Comparison of ENCODE assay signal across 1 cellular context in the genomic region with DNA sequence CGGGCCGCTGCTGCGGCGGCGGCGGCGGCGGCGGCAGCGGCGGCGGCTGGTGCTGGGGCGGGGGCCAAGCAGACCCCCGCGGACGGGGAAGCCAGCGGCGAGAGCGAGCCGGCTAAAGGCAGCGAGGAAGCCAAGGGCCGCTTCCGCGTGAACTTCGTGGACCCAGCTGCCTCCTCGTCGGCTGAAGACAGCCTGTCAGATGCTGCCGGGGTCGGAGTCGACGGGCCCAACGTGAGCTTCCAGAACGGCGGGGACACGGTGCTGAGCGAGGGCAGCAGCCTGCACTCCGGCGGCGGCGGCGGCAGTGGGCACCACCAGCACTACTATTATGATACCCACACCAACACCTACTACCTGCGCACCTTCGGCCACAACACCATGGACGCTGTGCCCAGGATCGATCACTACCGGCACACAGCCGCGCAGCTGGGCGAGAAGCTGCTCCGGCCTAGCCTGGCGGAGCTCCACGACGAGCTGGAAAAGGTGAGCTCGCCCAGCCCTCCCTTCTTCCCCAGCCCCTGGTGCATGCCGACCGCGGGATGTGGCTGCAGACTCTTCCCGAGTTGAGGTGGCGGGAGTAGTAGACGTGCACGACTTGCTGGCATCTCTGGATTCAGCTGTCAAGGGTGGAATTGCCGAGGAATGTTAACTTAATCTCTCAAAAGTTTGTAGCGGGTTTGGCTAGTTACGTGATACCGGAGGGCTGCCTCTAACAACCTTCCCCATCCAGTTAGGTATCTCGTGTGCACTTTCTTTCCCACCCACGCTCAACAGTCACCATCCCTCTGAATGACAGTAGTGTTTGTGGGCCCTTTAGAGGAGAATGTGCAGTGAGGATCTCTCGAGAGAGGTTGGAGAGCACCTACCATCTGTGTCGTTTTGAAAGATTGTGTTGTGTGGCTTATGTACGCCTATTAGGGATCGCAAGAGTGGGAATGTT.
A peak's percentile ranks its signal among the peaks of the same experiment; 100 is the strongest.
TF ChIP-seq lines count a peak whose summit lies in the region.

No MANE protein-coding gene starts in this region.

TF ChIP-seq in K562, 482 proteins besides CTCF, POLR2A, EP300 and RAD21 (continued from another document and continues in another):
- TF ChIP-seq, protein P1, sequence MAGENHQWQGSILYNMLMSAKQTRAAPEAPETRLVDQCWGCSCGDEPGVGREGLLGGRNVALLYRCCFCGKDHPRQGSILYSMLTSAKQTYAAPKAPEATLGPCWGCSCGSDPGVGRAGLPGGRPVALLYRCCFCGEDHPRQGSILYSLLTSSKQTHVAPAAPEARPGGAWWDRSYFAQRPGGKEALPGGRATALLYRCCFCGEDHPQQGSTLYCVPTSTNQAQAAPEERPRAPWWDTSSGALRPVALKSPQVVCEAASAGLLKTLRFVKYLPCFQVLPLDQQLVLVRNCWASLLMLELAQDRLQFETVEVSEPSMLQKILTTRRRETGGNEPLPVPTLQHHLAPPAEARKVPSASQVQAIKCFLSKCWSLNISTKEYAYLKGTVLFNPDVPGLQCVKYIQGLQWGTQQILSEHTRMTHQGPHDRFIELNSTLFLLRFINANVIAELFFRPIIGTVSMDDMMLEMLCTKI (IDR thresholded peaks at IDR 0.05; ENCODE audit: partially characterized antibody): no peak
- TF ChIP-seq POLR3A (IDR thresholded peaks at IDR 0.05; ENCODE audit: borderline replicate concordance, extremely low read depth, insufficient read depth, insufficient read length) (no peak), ZNF778 (CRISPR knock-in tag; IDR thresholded peaks at IDR 0.05) (no peak), RBM39 (optimal IDR thresholded peaks at IDR 0.05; ENCODE audit: low read depth, low read length) (no peak), SMARCA4 (IDR thresholded peaks at IDR 0.05) (no peak), NONO (IDR thresholded peaks at IDR 0.05; ENCODE audit: low read depth in 2 of 2, low read length in 1 of 2) (no peak), HNRNPH1 (optimal IDR thresholded peaks at IDR 0.05; ENCODE audit: low read depth, low read length) (no peak), CBFA2T3 (IDR thresholded peaks at IDR 0.05) (no peak), ZNF146 (CRISPR knock-in tag; IDR thresholded peaks at IDR 0.05; ENCODE audit: unreplicated experiment) (no peak), ZNF347 (CRISPR knock-in tag; IDR thresholded peaks at IDR 0.05; ENCODE audit: low read depth) (no peak), POLR2AphosphoS2 (IDR thresholded peaks at IDR 0.05; ENCODE audit: low read length) (no peak), IRF2 (CRISPR knock-in tag; IDR thresholded peaks at IDR 0.05) (no peak), EGR1 (conservative IDR thresholded peaks at IDR 0.05) (peak; percentile 90), PHTF2 (CRISPR knock-in tag; IDR thresholded peaks at IDR 0.05) (no peak), COPS2 (conservative IDR thresholded peaks at IDR 0.05) (no peak), ZNF696 (CRISPR knock-in tag; conservative IDR thresholded peaks at IDR 0.05) (no peak), ZSCAN29 (IDR thresholded peaks at IDR 0.05) (no peak), FOXK1 (CRISPR knock-in tag; IDR thresholded peaks at IDR 0.05; ENCODE audit: borderline replicate concordance) (no peak), DIDO1 (tag; IDR thresholded peaks at IDR 0.05; ENCODE audit: low read depth) (no peak), NCOA1 (IDR thresholded peaks at IDR 0.05; ENCODE audit: low read depth) (no peak), CBX3 (IDR thresholded peaks at IDR 0.05; ENCODE audit: borderline replicate concordance in 1 of 2, low read length in 2 of 2) (no peak), SLC30A9 (CRISPR knock-in tag; IDR thresholded peaks at IDR 0.05) (no peak), ATF7 (IDR thresholded peaks at IDR 0.05) (no peak), SAFB (IDR thresholded peaks at IDR 0.05; ENCODE audit: borderline replicate concordance, low read depth, low read length) (0 out of 2 replicates have a peak, but pooled peaks have one; percentile 23)
- TF ChIP-seq, protein P2, sequence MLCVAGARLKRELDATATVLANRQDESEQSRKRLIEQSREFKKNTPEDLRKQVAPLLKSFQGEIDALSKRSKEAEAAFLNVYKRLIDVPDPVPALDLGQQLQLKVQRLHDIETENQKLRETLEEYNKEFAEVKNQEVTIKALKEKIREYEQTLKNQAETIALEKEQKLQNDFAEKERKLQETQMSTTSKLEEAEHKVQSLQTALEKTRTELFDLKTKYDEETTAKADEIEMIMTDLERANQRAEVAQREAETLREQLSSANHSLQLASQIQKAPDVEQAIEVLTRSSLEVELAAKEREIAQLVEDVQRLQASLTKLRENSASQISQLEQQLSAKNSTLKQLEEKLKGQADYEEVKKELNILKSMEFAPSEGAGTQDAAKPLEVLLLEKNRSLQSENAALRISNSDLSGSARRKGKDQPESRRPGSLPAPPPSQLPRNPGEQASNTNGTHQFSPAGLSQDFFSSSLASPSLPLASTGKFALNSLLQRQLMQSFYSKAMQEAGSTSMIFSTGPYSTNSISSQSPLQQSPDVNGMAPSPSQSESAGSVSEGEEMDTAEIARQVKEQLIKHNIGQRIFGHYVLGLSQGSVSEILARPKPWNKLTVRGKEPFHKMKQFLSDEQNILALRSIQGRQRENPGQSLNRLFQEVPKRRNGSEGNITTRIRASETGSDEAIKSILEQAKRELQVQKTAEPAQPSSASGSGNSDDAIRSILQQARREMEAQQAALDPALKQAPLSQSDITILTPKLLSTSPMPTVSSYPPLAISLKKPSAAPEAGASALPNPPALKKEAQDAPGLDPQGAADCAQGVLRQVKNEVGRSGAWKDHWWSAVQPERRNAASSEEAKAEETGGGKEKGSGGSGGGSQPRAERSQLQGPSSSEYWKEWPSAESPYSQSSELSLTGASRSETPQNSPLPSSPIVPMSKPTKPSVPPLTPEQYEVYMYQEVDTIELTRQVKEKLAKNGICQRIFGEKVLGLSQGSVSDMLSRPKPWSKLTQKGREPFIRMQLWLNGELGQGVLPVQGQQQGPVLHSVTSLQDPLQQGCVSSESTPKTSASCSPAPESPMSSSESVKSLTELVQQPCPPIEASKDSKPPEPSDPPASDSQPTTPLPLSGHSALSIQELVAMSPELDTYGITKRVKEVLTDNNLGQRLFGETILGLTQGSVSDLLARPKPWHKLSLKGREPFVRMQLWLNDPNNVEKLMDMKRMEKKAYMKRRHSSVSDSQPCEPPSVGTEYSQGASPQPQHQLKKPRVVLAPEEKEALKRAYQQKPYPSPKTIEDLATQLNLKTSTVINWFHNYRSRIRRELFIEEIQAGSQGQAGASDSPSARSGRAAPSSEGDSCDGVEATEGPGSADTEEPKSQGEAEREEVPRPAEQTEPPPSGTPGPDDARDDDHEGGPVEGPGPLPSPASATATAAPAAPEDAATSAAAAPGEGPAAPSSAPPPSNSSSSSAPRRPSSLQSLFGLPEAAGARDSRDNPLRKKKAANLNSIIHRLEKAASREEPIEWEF (CRISPR knock-in tag; IDR thresholded peaks at IDR 0.05): no peak
- TF ChIP-seq, protein P3, sequence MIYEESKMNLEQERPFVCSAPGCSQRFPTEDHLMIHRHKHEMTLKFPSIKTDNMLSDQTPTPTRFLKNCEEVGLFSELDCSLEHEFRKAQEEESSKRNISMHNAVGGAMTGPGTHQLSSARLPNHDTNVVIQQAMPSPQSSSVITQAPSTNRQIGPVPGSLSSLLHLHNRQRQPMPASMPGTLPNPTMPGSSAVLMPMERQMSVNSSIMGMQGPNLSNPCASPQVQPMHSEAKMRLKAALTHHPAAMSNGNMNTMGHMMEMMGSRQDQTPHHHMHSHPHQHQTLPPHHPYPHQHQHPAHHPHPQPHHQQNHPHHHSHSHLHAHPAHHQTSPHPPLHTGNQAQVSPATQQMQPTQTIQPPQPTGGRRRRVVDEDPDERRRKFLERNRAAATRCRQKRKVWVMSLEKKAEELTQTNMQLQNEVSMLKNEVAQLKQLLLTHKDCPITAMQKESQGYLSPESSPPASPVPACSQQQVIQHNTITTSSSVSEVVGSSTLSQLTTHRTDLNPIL (CRISPR knock-in tag; IDR thresholded peaks at IDR 0.05): no peak
- TF ChIP-seq, protein P4, sequence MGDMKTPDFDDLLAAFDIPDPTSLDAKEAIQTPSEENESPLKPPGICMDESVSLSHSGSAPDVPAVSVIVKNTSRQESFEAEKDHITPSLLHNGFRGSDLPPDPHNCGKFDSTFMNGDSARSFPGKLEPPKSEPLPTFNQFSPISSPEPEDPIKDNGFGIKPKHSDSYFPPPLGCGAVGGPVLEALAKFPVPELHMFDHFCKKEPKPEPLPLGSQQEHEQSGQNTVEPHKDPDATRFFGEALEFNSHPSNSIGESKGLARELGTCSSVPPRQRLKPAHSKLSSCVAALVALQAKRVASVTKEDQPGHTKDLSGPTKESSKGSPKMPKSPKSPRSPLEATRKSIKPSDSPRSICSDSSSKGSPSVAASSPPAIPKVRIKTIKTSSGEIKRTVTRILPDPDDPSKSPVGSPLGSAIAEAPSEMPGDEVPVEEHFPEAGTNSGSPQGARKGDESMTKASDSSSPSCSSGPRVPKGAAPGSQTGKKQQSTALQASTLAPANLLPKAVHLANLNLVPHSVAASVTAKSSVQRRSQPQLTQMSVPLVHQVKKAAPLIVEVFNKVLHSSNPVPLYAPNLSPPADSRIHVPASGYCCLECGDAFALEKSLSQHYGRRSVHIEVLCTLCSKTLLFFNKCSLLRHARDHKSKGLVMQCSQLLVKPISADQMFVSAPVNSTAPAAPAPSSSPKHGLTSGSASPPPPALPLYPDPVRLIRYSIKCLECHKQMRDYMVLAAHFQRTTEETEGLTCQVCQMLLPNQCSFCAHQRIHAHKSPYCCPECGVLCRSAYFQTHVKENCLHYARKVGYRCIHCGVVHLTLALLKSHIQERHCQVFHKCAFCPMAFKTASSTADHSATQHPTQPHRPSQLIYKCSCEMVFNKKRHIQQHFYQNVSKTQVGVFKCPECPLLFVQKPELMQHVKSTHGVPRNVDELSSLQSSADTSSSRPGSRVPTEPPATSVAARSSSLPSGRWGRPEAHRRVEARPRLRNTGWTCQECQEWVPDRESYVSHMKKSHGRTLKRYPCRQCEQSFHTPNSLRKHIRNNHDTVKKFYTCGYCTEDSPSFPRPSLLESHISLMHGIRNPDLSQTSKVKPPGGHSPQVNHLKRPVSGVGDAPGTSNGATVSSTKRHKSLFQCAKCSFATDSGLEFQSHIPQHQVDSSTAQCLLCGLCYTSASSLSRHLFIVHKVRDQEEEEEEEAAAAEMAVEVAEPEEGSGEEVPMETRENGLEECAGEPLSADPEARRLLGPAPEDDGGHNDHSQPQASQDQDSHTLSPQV (IDR thresholded peaks at IDR 0.05): no peak
- TF ChIP-seq, protein P5, sequence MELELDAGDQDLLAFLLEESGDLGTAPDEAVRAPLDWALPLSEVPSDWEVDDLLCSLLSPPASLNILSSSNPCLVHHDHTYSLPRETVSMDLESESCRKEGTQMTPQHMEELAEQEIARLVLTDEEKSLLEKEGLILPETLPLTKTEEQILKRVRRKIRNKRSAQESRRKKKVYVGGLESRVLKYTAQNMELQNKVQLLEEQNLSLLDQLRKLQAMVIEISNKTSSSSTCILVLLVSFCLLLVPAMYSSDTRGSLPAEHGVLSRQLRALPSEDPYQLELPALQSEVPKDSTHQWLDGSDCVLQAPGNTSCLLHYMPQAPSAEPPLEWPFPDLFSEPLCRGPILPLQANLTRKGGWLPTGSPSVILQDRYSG (tag; conservative IDR thresholded peaks at IDR 0.05; ENCODE audit: low read depth): no peak
- TF ChIP-seq, protein P6, sequence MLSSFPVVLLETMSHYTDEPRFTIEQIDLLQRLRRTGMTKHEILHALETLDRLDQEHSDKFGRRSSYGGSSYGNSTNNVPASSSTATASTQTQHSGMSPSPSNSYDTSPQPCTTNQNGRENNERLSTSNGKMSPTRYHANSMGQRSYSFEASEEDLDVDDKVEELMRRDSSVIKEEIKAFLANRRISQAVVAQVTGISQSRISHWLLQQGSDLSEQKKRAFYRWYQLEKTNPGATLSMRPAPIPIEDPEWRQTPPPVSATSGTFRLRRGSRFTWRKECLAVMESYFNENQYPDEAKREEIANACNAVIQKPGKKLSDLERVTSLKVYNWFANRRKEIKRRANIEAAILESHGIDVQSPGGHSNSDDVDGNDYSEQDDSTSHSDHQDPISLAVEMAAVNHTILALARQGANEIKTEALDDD (IDR thresholded peaks at IDR 0.05): peak; percentile 60; the same call in 1 of the 2 replicates
- TF ChIP-seq, protein P7, sequence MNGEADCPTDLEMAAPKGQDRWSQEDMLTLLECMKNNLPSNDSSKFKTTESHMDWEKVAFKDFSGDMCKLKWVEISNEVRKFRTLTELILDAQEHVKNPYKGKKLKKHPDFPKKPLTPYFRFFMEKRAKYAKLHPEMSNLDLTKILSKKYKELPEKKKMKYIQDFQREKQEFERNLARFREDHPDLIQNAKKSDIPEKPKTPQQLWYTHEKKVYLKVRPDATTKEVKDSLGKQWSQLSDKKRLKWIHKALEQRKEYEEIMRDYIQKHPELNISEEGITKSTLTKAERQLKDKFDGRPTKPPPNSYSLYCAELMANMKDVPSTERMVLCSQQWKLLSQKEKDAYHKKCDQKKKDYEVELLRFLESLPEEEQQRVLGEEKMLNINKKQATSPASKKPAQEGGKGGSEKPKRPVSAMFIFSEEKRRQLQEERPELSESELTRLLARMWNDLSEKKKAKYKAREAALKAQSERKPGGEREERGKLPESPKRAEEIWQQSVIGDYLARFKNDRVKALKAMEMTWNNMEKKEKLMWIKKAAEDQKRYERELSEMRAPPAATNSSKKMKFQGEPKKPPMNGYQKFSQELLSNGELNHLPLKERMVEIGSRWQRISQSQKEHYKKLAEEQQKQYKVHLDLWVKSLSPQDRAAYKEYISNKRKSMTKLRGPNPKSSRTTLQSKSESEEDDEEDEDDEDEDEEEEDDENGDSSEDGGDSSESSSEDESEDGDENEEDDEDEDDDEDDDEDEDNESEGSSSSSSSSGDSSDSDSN (IDR thresholded peaks at IDR 0.05; ENCODE audit: borderline replicate concordance in 1 of 2, low read depth in 2 of 2, low read length in 2 of 2): peak; percentile 2 to 16; a peak in 1 of 4 replicates
- TF ChIP-seq, protein P8, sequence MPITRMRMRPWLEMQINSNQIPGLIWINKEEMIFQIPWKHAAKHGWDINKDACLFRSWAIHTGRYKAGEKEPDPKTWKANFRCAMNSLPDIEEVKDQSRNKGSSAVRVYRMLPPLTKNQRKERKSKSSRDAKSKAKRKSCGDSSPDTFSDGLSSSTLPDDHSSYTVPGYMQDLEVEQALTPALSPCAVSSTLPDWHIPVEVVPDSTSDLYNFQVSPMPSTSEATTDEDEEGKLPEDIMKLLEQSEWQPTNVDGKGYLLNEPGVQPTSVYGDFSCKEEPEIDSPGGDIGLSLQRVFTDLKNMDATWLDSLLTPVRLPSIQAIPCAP (CRISPR knock-in tag; IDR thresholded peaks at IDR 0.05; ENCODE audit: borderline replicate concordance): no peak
- TF ChIP-seq, protein P9, sequence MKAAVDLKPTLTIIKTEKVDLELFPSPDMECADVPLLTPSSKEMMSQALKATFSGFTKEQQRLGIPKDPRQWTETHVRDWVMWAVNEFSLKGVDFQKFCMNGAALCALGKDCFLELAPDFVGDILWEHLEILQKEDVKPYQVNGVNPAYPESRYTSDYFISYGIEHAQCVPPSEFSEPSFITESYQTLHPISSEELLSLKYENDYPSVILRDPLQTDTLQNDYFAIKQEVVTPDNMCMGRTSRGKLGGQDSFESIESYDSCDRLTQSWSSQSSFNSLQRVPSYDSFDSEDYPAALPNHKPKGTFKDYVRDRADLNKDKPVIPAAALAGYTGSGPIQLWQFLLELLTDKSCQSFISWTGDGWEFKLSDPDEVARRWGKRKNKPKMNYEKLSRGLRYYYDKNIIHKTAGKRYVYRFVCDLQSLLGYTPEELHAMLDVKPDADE (conservative IDR thresholded peaks at IDR 0.05; ENCODE audit: control insufficient read depth, low read depth, low read length): no peak
- TF ChIP-seq, protein P10, sequence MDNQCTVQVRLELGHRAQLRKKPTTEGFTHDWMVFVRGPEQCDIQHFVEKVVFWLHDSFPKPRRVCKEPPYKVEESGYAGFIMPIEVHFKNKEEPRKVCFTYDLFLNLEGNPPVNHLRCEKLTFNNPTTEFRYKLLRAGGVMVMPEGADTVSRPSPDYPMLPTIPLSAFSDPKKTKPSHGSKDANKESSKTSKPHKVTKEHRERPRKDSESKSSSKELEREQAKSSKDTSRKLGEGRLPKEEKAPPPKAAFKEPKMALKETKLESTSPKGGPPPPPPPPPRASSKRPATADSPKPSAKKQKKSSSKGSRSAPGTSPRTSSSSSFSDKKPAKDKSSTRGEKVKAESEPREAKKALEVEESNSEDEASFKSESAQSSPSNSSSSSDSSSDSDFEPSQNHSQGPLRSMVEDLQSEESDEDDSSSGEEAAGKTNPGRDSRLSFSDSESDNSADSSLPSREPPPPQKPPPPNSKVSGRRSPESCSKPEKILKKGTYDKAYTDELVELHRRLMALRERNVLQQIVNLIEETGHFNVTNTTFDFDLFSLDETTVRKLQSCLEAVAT (IDR thresholded peaks at IDR 0.05): no peak
